In genomic region chr15:30625436-30626193, GRCh38 we compare ENCODE assay signal across 8 cellular contexts.
DNase-seq lines count a peak whose midpoint lies in the region; ATAC-seq, FAIRE-seq and TF ChIP-seq lines count a peak whose summit lies in the region.
"Not testable (repeated sequence)": the region's sequence is repeated elsewhere in the genome, so short reads cannot be mapped to it uniquely, and the experiment has no call there.

TSS of gene ARHGAP11B (plus strand) at chr15:30626128.

- ATAC-seq in GM21723 (IDR thresholded peaks at IDR 0.05; ENCODE audit: unreplicated experiment), result peak; percentile 92
- ATAC-seq in activated CD4-positive, alpha-beta T cell treated with anti-CD3 and anti-CD28 coated beads for 36 hours, result peak; percentile 95

- peak within 1 kb of the TSS; percentile 97 for H3K4me3 Mint-ChIP-seq in activated CD4-positive, alpha-beta T cell treated with anti-CD3 and anti-CD28 coated beads for 36 hours

- intact Hi-C loops in activated CD4-positive, alpha-beta T cell treated with anti-CD3 and anti-CD28 coated beads for 36 hours (cut with DNase I, micrococcal nuclease), result loop anchor here (5.0 to 10.0 kb wide), 3 partner anchors 699 to 859 kb away; partner anchors contain the start of gene KLF13 (in 2 of the 2)
- intact Hi-C loops in posterior vena cava (cut with DNase I), result not testable (repeated sequence)

- DNase-seq in HT-29 (ENCODE audit: low spot score) (peak; percentile 98), cardiac fibroblast (ENCODE audit: low read depth in 2 of 2) (peak; percentile 98 to 100), iPS DF 19.7 (ENCODE audit: low read depth, low spot score) (peak; percentile 93), posterior vena cava (ENCODE audit: low spot score) (peak; percentile 97), superior temporal gyrus (ENCODE audit: extremely low spot score) (peak; percentile 100)
- peak; percentile 97 for DNase-seq in activated CD4-positive, alpha-beta T cell treated with anti-CD3 and anti-CD28 coated beads for 36 hours

- not testable (repeated sequence) for H3K27me3 Mint-ChIP-seq in activated CD4-positive, alpha-beta T cell treated with anti-CD3 and anti-CD28 coated beads for 36 hours

- peak within 1 kb of the TSS; percentile 56 to 71 for H3K4me3 ChIP-seq in cardiac fibroblast (replicated peaks in 1 of 2; ENCODE audit: low read depth in 2 of 2, low read length in 2 of 2)

- peaks cover 17% of the 10 kb centered on the region for H3K36me3 Mint-ChIP-seq in activated CD4-positive, alpha-beta T cell treated with anti-CD3 and anti-CD28 coated beads for 36 hours (ENCODE audit: low read depth)

- not testable (repeated sequence) for TF ChIP-seq CTCF in cardiac fibroblast (IDR thresholded peaks at IDR 0.05; ENCODE audit: low read depth, low read length)

- POLR2A ChIA-PET in activated CD4-positive, alpha-beta T cell treated with anti-CD3 and anti-CD28 coated beads for 36 hours (lab: Charles Lee), result interaction anchor here (0.6 kb wide), 1 partner anchor 1989 kb away, joined by 3 read pairs; no protein-coding TSS in a partner anchor

- H3K9me3 Mint-ChIP-seq in activated CD4-positive, alpha-beta T cell treated with anti-CD3 and anti-CD28 coated beads for 36 hours (ENCODE audit: low read depth), result not testable (repeated sequence)

- CTCF ChIA-PET in activated CD4-positive, alpha-beta T cell treated with anti-CD3 and anti-CD28 coated beads for 36 hours (lab: Charles Lee), result interaction anchor here (0.6 kb wide), 1 partner anchor 356 kb away, joined by 3 read pairs; no protein-coding TSS in a partner anchor

- FAIRE-seq in G401.6 (lab: Jason Lieb, UNC), result peak; percentile 95

- H3K27ac Mint-ChIP-seq in activated CD4-positive, alpha-beta T cell treated with anti-CD3 and anti-CD28 coated beads for 36 hours, result peak within 1 kb of the TSS; percentile 98

- peaks cover 12% of the 10 kb centered on the region for H3K4me1 Mint-ChIP-seq in activated CD4-positive, alpha-beta T cell treated with anti-CD3 and anti-CD28 coated beads for 36 hours

Comparison
In these comparisons a context has a peak if more than half of its experiments do, and no peak if none do; other contexts are left out.
1. Peak in every context shown above with its lines: DNase-seq, ATAC-seq and H3K4me3 ChIP-seq.